In genomic region chr4:41290486-41290885, GRCh38 we compare ENCODE assay signal across 19 cellular contexts.
"Had no signal": no experiment of that assay in that cellular context is flagged by ENCODE, and none has a peak within 500 bp of the region (broad histone marks: within the 10 kb centered on the region; RNA-seq: fewer than 3 reads in every experiment).

No MANE protein-coding gene starts in this region.

- H3K27ac Mint-ChIP-seq: activated CD4-positive, alpha-beta memory T cell treated with anti-CD3 and anti-CD28 coated beads for 36 hours; activated CD4-positive, alpha-beta T cell treated with anti-CD3 and anti-CD28 coated beads for 36 hours; activated CD8-positive, alpha-beta memory T cell treated with anti-CD3 and anti-CD28 coated beads, Interleukin-2, amount 10 ng/mL, durations not matched to agents 7 days and 5 days; activated naive CD8-positive, alpha-beta T cell treated with anti-CD3 and anti-CD28 coated beads for 36 hours; dendritic cell treated with granulocyte-macrophage colony-stimulating factor and Interleukin-4, amounts not matched to agents 40 ng/mL and 50 ng/mL, for 4 days; T-helper 2 cell treated with Interferon-gamma antibody and Interleukin-4, amounts not matched to agents 5 μg/mL and 100 μg/mL, for 36 hours; type B pancreatic cell; WTC11 had no signal

- H3K36me3 Mint-ChIP-seq: activated CD4-positive, alpha-beta memory T cell treated with anti-CD3 and anti-CD28 coated beads for 36 hours; activated CD8-positive, alpha-beta memory T cell treated with anti-CD3 and anti-CD28 coated beads, Interleukin-2, amount 10 ng/mL, durations not matched to agents 7 days and 5 days; activated naive CD8-positive, alpha-beta T cell treated with anti-CD3 and anti-CD28 coated beads for 36 hours had no signal

- H3K4me3 ChIP-seq: esophagus squamous epithelium, smooth muscle cell, stomach had no signal

- H3K4me1 Mint-ChIP-seq: activated CD4-positive, alpha-beta T cell treated with anti-CD3 and anti-CD28 coated beads for 36 hours; activated CD8-positive, alpha-beta memory T cell treated with anti-CD3 and anti-CD28 coated beads, Interleukin-2, amount 10 ng/mL, durations not matched to agents 7 days and 5 days; activated naive CD8-positive, alpha-beta T cell treated with anti-CD3 and anti-CD28 coated beads for 36 hours; neural crest cell; WTC11 had no signal

- H3K9me3 Mint-ChIP-seq: type B pancreatic cell had no signal

- H3K4me3 Mint-ChIP-seq: activated CD4-positive, alpha-beta memory T cell treated with anti-CD3 and anti-CD28 coated beads for 36 hours; activated CD4-positive, alpha-beta T cell treated with anti-CD3 and anti-CD28 coated beads for 36 hours; activated CD8-positive, alpha-beta memory T cell treated with anti-CD3 and anti-CD28 coated beads, Interleukin-2, amount 10 ng/mL, durations not matched to agents 7 days and 5 days; activated naive CD8-positive, alpha-beta T cell treated with anti-CD3 and anti-CD28 coated beads for 36 hours; dendritic cell treated with granulocyte-macrophage colony-stimulating factor and Interleukin-4, amounts not matched to agents 40 ng/mL and 50 ng/mL, for 4 days; neural crest cell; T-helper 2 cell treated with Interferon-gamma antibody and Interleukin-4, amounts not matched to agents 5 μg/mL and 100 μg/mL, for 36 hours; type B pancreatic cell; WTC11 had no signal

- H3K36me3 ChIP-seq: esophagus squamous epithelium, stomach had no signal

- H3K4me1 ChIP-seq: esophagus squamous epithelium, stomach had no signal

- H3K27me3 ChIP-seq: esophagus squamous epithelium, stomach had no signal

- H3K27ac ChIP-seq: esophagus squamous epithelium, stomach had no signal

- DNase-seq: activated CD4-positive, alpha-beta memory T cell treated with anti-CD3 and anti-CD28 coated beads for 36 hours; activated CD4-positive, alpha-beta T cell treated with anti-CD3 and anti-CD28 coated beads for 36 hours; activated CD8-positive, alpha-beta memory T cell treated with anti-CD3 and anti-CD28 coated beads, Interleukin-2, amount 10 ng/mL, durations not matched to agents 7 days and 5 days; activated naive CD4-positive, alpha-beta T cell; activated naive CD8-positive, alpha-beta T cell treated with anti-CD3 and anti-CD28 coated beads for 36 hours; amniotic stem cell; effector CD8-positive, alpha-beta T cell; esophagus squamous epithelium; mammary epithelial cell; midbrain; stimulated activated CD4-positive, alpha-beta T cell treated with anti-CD3 and anti-CD28 coated beads, Interleukin-4, amount 100 ng/mL, for 1 hour; stomach had no signal

- H3K27me3 Mint-ChIP-seq: activated CD4-positive, alpha-beta memory T cell treated with anti-CD3 and anti-CD28 coated beads for 36 hours; activated CD4-positive, alpha-beta T cell treated with anti-CD3 and anti-CD28 coated beads for 36 hours; activated CD8-positive, alpha-beta memory T cell treated with anti-CD3 and anti-CD28 coated beads, Interleukin-2, amount 10 ng/mL, durations not matched to agents 7 days and 5 days; activated naive CD8-positive, alpha-beta T cell treated with anti-CD3 and anti-CD28 coated beads for 36 hours; type B pancreatic cell had no signal

- ATAC-seq: activated CD4-positive, alpha-beta T cell treated with anti-CD3 and anti-CD28 coated beads for 36 hours; activated CD8-positive, alpha-beta memory T cell treated with anti-CD3 and anti-CD28 coated beads, Interleukin-2, amount 10 ng/mL, durations not matched to agents 7 days and 5 days; sciatic nerve; WTC11 had no signal
